In the genomic region with DNA sequence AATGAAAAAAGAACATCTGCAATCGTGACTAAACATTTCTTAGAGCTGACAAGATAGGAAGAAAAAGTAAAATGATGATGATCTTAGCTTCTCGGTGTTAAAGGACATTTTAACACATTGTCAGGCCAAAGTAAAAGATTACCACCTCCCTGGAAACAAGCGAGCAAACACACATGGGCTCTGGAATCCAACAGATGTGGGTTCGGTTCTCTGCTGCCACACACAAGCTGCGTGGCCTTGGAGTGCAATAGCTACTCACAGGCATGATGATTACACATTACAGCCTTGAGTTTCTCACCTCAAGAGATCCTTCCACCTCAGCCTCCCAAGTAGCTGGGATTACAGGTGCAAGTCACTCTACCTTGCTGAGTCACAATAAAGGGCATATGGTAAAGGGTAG, we compare ENCODE assay signal across 11 cellular contexts. TPM values are rescaled to one million over a fixed set of nuclear protein-coding genes. Genes with fewer than 3 reads are reported as not detected.
DNase-seq lines count a peak whose midpoint lies in the region; ATAC-seq and TF ChIP-seq lines count a peak whose summit lies in the region.
"Had no signal": no experiment of that assay in that cellular context is flagged by ENCODE, and none has a peak within 500 bp of the region (broad histone marks: within the 10 kb centered on the region; RNA-seq: fewer than 3 reads in every experiment).

No MANE protein-coding gene starts in this region.

- H3K27ac Mint-ChIP-seq in activated naive CD4-positive, alpha-beta T cell treated with anti-CD3 and anti-CD28 coated beads for 36 hours = no peak overlapping the region

- H3K27ac ChIP-seq in HEK293 (ENCODE audit: extremely low read depth, low read depth, low read length) = no peak overlapping the region
- peak overlapping the region in 39 of 59 donors; percentile 0 to 73 (median 45) for H3K27ac ChIP-seq in dorsolateral prefrontal cortex
- no peak overlapping the region for H3K27ac ChIP-seq in gastrocnemius medialis

- no peaks in the 10 kb centered on the region for H3K36me3 Mint-ChIP-seq in activated naive CD4-positive, alpha-beta T cell treated with anti-CD3 and anti-CD28 coated beads for 36 hours (ENCODE audit: low read depth)

- H3K4me1 ChIP-seq in HEK293 (ENCODE audit: control insufficient read depth, insufficient read depth, low read length) = no peaks in the 10 kb centered on the region
- no peaks in the 10 kb centered on the region for H3K4me1 ChIP-seq in gastrocnemius medialis

- CTCF ChIA-PET in activated naive CD4-positive, alpha-beta T cell treated with anti-CD3 and anti-CD28 coated beads for 36 hours (lab: Charles Lee) = interaction anchor here (1.0 to 1.6 kb wide), 3 partner anchors 13 to 264 kb away, joined by 3 to 7 read pairs (median 4); no protein-coding TSS in a partner anchor
- CTCF ChIA-PET in HEK293 (lab: Yijun Ruan, JAX) = interaction anchor here (0.5 kb wide), 1 partner anchor 268 kb away, joined by 3 read pairs; no protein-coding TSS in a partner anchor

- H3K4me3 ChIP-seq in HEK293 (ENCODE audit: low read depth, low read length) (no peak overlapping the region), dorsolateral prefrontal cortex (no peak overlapping the region), gastrocnemius medialis (no peak overlapping the region)

- H3K27me3 ChIP-seq in dorsolateral prefrontal cortex = no peaks in the 10 kb centered on the region
- H3K27me3 ChIP-seq in gastrocnemius medialis = no peaks in the 10 kb centered on the region

- ATAC-seq in gastrocnemius medialis = no peak
- ATAC-seq in HG03159 (IDR thresholded peaks at IDR 0.05; ENCODE audit: unreplicated experiment) = no peak

- TF ChIP-seq CTCF in HEK293 (tag by site-specific recombination; IDR thresholded peaks at IDR 0.05) = no peak
- TF ChIP-seq CTCF in dorsolateral prefrontal cortex (IDR thresholded peaks at IDR 0.05 in 54 of 56, conservative IDR thresholded peaks at IDR 0.05 in 2 of 56; ENCODE audit: low read depth in 1 of 56, partially characterized antibody in 56 of 56) = no peak
- TF ChIP-seq CTCF in gastrocnemius medialis (IDR thresholded peaks at IDR 0.05 in 4 of 5, conservative IDR thresholded peaks at IDR 0.05 in 1 of 5) = no peak

- DNase-seq in activated naive CD4-positive, alpha-beta T cell treated with anti-CD3 and anti-CD28 coated beads for 36 hours = peak; percentile 19
- DNase-seq in activated naive CD4-positive, alpha-beta T cell (lab: John Stamatoyannopoulos, UW) = no peak
- DNase-seq in dorsolateral prefrontal cortex (no peak), gastrocnemius medialis (no peak), NCI-H2227 (lab: John Stamatoyannopoulos, UW; ENCODE audit: unreplicated experiment) (no peak)
- DNase-seq: DMS53, GF-D8, HCEC 1CT, IMR-90 had no signal

- no peak overlapping the region for H3K4me3 Mint-ChIP-seq in activated naive CD4-positive, alpha-beta T cell treated with anti-CD3 and anti-CD28 coated beads for 36 hours

- in situ Hi-C loops in gastrocnemius medialis (cut with MboI; ENCODE audit: low sequenced_read_pairs in 4 of 4) = no loop called here

- peaks cover 0 to 12% of the 10 kb centered on the region in 2 experiments; a peak in 1 of 3 replicates for H3K36me3 ChIP-seq in HEK293 (ENCODE audit: control insufficient read depth in 2 of 2, insufficient read depth in 1 of 2, low read length in 2 of 2)
- no peaks in the 10 kb centered on the region for H3K36me3 ChIP-seq in gastrocnemius medialis

- H3K27me3 Mint-ChIP-seq in activated naive CD4-positive, alpha-beta T cell treated with anti-CD3 and anti-CD28 coated beads for 36 hours (ENCODE audit: low read depth) = no peaks in the 10 kb centered on the region

- H3K4me1 Mint-ChIP-seq in activated naive CD4-positive, alpha-beta T cell treated with anti-CD3 and anti-CD28 coated beads for 36 hours (ENCODE audit: low read depth) = peaks cover 17% of the 10 kb centered on the region

- H3K9me3 Mint-ChIP-seq in activated naive CD4-positive, alpha-beta T cell treated with anti-CD3 and anti-CD28 coated beads for 36 hours = no peaks in the 10 kb centered on the region

- intact Hi-C loops in activated naive CD4-positive, alpha-beta T cell treated with anti-CD3 and anti-CD28 coated beads for 36 hours (cut with micrococcal nuclease) = no loop called here
- intact Hi-C loops in dorsolateral prefrontal cortex (cut with DNase I) (no loop called here), gastrocnemius medialis (cut with DNase I; ENCODE audit: low total_unique reads) (no loop called here)

- TF ChIP-seq POLR2A in gastrocnemius medialis (IDR thresholded peaks at IDR 0.05) = no peak

- POLR2A ChIA-PET in HEK293 (lab: Yijun Ruan, JAX) = no interaction called here

- H3K9me3 ChIP-seq in HEK293 (ENCODE audit: control insufficient read depth, insufficient read depth, low read depth, low read length) (no peaks in the 10 kb centered on the region), gastrocnemius medialis (no peaks in the 10 kb centered on the region)

TF ChIP-seq in HEK293, 187 proteins besides CTCF, POLR2A, EP300 and RAD21:
- TF ChIP-seq ZEB2 (tag by site-specific recombination; IDR thresholded peaks at IDR 0.05) = no peak
- TF ChIP-seq ZBTB17 (tag by site-specific recombination; IDR thresholded peaks at IDR 0.05) = peak; percentile 57; the same call in 1 of the 2 replicates

RNA-seq across cellular contexts. Expression of gene AAR2, which starts 7.5 kb away (rescaled TPM):
- total RNA-seq in activated naive CD4-positive, alpha-beta T cell treated with anti-CD3 and anti-CD28 coated beads for 36 hours = 10 to 100 TPM; 15.5 to 17.3 TPM
- total RNA-seq in dorsolateral prefrontal cortex (10 to 100 TPM in 119 of 120 experiments, 1 to 10 TPM in 1; 9.9 to 18.5 (median 14.4) TPM), gastrocnemius medialis (10 to 100 TPM; 18.7 to 24.4 (median 21.2) TPM)

Comparison
In these comparisons a context has a peak if more than half of its experiments do, and no peak if none do; other contexts are left out.
1. H3K27ac ChIP-seq: peak in dorsolateral prefrontal cortex (39 of 59); none in HEK293 (single experiment) and gastrocnemius medialis (0 of 4).